Comparison of ENCODE assay signal across 1 cellular context in the genomic region with DNA sequence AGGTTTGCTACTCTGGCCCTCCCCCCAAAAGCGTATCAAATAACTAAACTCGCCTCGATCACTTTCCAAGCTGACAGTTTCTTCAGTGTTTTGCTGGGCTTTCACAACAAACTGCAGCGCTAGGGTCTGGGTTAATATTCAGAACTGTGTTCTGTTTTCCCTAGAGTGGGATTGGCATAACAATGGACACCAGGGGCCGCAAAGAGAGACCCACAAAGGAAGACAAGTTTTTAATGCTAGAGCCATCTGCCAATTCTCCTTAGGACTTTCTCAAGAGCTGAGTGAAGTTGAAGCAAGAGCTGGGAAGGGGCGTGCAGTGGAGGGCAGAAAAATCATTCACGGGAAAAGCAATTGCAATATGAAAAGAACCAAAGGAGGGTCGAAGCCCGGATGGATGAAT.
TF ChIP-seq lines count a peak whose summit lies in the region.

No MANE protein-coding gene starts in this region.

TF ChIP-seq in H1, 55 proteins besides CTCF, POLR2A, EP300 and RAD21:
- TF ChIP-seq CBX5 (IDR thresholded peaks at IDR 0.05; ENCODE audit: low read depth, low read length) (no peak), RBBP5 (IDR thresholded peaks at IDR 0.05; ENCODE audit: borderline replicate concordance, low read depth, low read length) (0 out of 2 replicates have a peak, but pooled peaks have one; percentile 35), KDM5A (IDR thresholded peaks at IDR 0.05; ENCODE audit: low read length) (no peak), SIRT6 (IDR thresholded peaks at IDR 0.05; ENCODE audit: low read length) (no peak), CHD1 (IDR thresholded peaks at IDR 0.05; ENCODE audit: low read depth, low read length) (no peak), TBP (IDR thresholded peaks at IDR 0.05; ENCODE audit: low read depth, low read length) (no peak), CHD7 (IDR thresholded peaks at IDR 0.05; ENCODE audit: insufficient replicate concordance, low read length) (no peak), SP4 (IDR thresholded peaks at IDR 0.05; ENCODE audit: low read length) (no peak), RNF2 (IDR thresholded peaks at IDR 0.05; ENCODE audit: borderline replicate concordance, low read depth, low read length, missing control alignments, poor library complexity, severe bottlenecking) (no peak), EGR1 (IDR thresholded peaks at IDR 0.05; ENCODE audit: borderline replicate concordance, low read depth, low read length) (no peak), ASH2L (IDR thresholded peaks at IDR 0.05; ENCODE audit: low read length) (peak; percentile 39), TCF12 (IDR thresholded peaks at IDR 0.05; ENCODE audit: low read depth, low read length) (no peak), BCL11A (IDR thresholded peaks at IDR 0.05; ENCODE audit: low read depth in 2 of 2, low read length in 2 of 2) (no peak), SIX5 (IDR thresholded peaks at IDR 0.05; ENCODE audit: low read depth, low read length) (no peak), TEAD4 (IDR thresholded peaks at IDR 0.05; ENCODE audit: low read depth, low read length) (no peak), SUZ12 (IDR thresholded peaks at IDR 0.05; ENCODE audit: low read length) (no peak), TAF7 (optimal IDR thresholded peaks at IDR 0.05; ENCODE audit: borderline replicate concordance, low read depth, low read length) (no peak), USF2 (IDR thresholded peaks at IDR 0.05; ENCODE audit: low read length) (no peak)
